In the genomic region with DNA sequence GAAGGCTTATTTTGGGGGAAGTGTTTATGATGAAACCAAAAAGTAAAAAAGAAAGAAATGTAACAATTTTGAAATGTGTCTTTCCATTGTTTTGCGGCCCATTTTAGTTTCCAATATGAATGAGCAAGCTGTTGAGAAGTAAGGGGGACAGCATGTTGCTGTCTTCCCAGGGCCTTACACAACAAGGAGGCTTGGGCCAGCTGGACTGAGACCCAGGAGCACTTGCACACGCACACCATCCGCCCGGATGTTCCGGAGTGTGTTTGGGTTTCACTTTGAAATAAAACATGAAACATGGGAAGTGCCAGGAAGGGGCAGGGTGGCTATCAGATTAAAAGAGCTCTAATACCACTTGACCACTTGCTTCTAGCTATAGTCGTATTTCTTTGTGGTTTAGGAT, we compare ENCODE assay signal across 19 cellular contexts.
DNase-seq lines count a peak whose midpoint lies in the region; ATAC-seq, FAIRE-seq and TF ChIP-seq lines count a peak whose summit lies in the region.
"Had no signal": no experiment of that assay in that cellular context is flagged by ENCODE, and none has a peak within 500 bp of the region (broad histone marks: within the 10 kb centered on the region; RNA-seq: fewer than 3 reads in every experiment).

No MANE protein-coding gene starts in this region.

- H3K9me3 Mint-ChIP-seq in activated CD4-positive, alpha-beta memory T cell treated with anti-CD3 and anti-CD28 coated beads, Interleukin-2, amount 10 ng/mL, durations not matched to agents 7 days and 5 days: no peaks in the 10 kb centered on the region
- H3K9me3 Mint-ChIP-seq: stimulated activated naive CD8-positive, alpha-beta T cell treated with anti-CD3 and anti-CD28 coated beads, Interleukin-15, amount 100 ng/mL, for 72 hours had no signal

- H3K4me3 Mint-ChIP-seq in activated CD4-positive, alpha-beta memory T cell treated with anti-CD3 and anti-CD28 coated beads, Interleukin-2, amount 10 ng/mL, durations not matched to agents 7 days and 5 days: no peak overlapping the region
- H3K4me3 Mint-ChIP-seq: CD14-positive monocyte; stimulated activated naive CD8-positive, alpha-beta T cell treated with anti-CD3 and anti-CD28 coated beads, Interleukin-15, amount 100 ng/mL, for 72 hours had no signal

- intact Hi-C loops in ascending aorta (cut with DNase I) (no loop called here), Right ventricle myocardium superior (cut with DNase I) (no loop called here), pancreas (cut with DNase I) (no loop called here)

- no peak for FAIRE-seq in pancreas (lab: Jason Lieb, UNC)
- FAIRE-seq: bronchial epithelial cell, islet of Langerhans had no signal

- POLR2A ChIA-PET in activated CD4-positive, alpha-beta memory T cell treated with anti-CD3 and anti-CD28 coated beads, Interleukin-2, amount 10 ng/mL, durations not matched to agents 7 days and 5 days (lab: Charles Lee): no interaction called here

- no peaks in the 10 kb centered on the region for H3K27me3 Mint-ChIP-seq in activated CD4-positive, alpha-beta memory T cell treated with anti-CD3 and anti-CD28 coated beads, Interleukin-2, amount 10 ng/mL, durations not matched to agents 7 days and 5 days
- H3K27me3 Mint-ChIP-seq: stimulated activated naive CD8-positive, alpha-beta T cell treated with anti-CD3 and anti-CD28 coated beads, Interleukin-15, amount 100 ng/mL, for 72 hours had no signal

- WGBS in pancreas, 2 donors: 75 to 76% methylated on average over 6 of the region's 6 CpGs
- WGBS in urinary bladder: 41% methylated on average over 6 of the region's 6 CpGs

- no peaks in the 10 kb centered on the region for H3K9me3 ChIP-seq in ascending aorta
- H3K9me3 ChIP-seq in pancreas: no peaks in the 10 kb centered on the region

- CTCF ChIA-PET in activated CD4-positive, alpha-beta memory T cell treated with anti-CD3 and anti-CD28 coated beads, Interleukin-2, amount 10 ng/mL, durations not matched to agents 7 days and 5 days (lab: Charles Lee): no interaction called here

- TF ChIP-seq CTCF in ascending aorta (IDR thresholded peaks at IDR 0.05): no peak
- no peak for TF ChIP-seq CTCF in pancreas (IDR thresholded peaks at IDR 0.05)

- ATAC-seq in Right ventricle myocardium superior (ENCODE audit: poor library complexity) (peak; percentile 91), pancreas (peak in 3 of 4 donors; percentile 22 to 51 (median 42)), GM21423 (IDR thresholded peaks at IDR 0.05; ENCODE audit: unreplicated experiment) (no peak), GM19035 (IDR thresholded peaks at IDR 0.05; ENCODE audit: unreplicated experiment) (no peak), GM19463 (IDR thresholded peaks at IDR 0.05; ENCODE audit: unreplicated experiment) (no peak)
- ATAC-seq: stimulated activated naive CD8-positive, alpha-beta T cell treated with anti-CD3 and anti-CD28 coated beads, Interleukin-15, amount 100 ng/mL, for 72 hours had no signal

- H3K27ac Mint-ChIP-seq in activated CD4-positive, alpha-beta memory T cell treated with anti-CD3 and anti-CD28 coated beads, Interleukin-2, amount 10 ng/mL, durations not matched to agents 7 days and 5 days: no peak overlapping the region
- H3K27ac Mint-ChIP-seq: CD14-positive monocyte; stimulated activated naive CD8-positive, alpha-beta T cell treated with anti-CD3 and anti-CD28 coated beads, Interleukin-15, amount 100 ng/mL, for 72 hours had no signal

- H3K36me3 ChIP-seq in ascending aorta (no peaks in the 10 kb centered on the region), pancreas (no peaks in the 10 kb centered on the region), urinary bladder (ENCODE audit: insufficient read depth) (no peaks in the 10 kb centered on the region)

- H3K36me3 Mint-ChIP-seq in activated CD4-positive, alpha-beta memory T cell treated with anti-CD3 and anti-CD28 coated beads, Interleukin-2, amount 10 ng/mL, durations not matched to agents 7 days and 5 days (ENCODE audit: low read depth): no peaks in the 10 kb centered on the region

- DNase-seq in ascending aorta (ENCODE audit: low spot score in 2 of 2) (peak in 1 of 2 donors; percentile 78), Right ventricle myocardium superior (peak; percentile 82), pancreas (peak in 1 of 6 donors; percentile 16)
- DNase-seq in activated CD4-positive, alpha-beta memory T cell treated with anti-CD3 and anti-CD28 coated beads, Interleukin-2, amount 10 ng/mL, durations not matched to agents 7 days and 5 days: no peak
- DNase-seq: activated CD4-positive, alpha-beta T cell treated with anti-CD3 and anti-CD28 coated beads for 4 hours; activated naive CD4-positive, alpha-beta T cell treated with anti-CD3 and anti-CD28 coated beads, Interleukin-2, amount 50 U/mL, for 16 hours; DMS53; effector CD8-positive, alpha-beta T cell; KG1; NCI-H1105; SIG-M5; stimulated activated naive CD8-positive, alpha-beta T cell treated with anti-CD3 and anti-CD28 coated beads, Interleukin-15, amount 100 ng/mL, for 72 hours had no signal

- no peaks in the 10 kb centered on the region for H3K27me3 ChIP-seq in ascending aorta
- H3K27me3 ChIP-seq in pancreas: peaks cover 0 to 4% (median 0%) of the 10 kb centered on the region in 4 donors

- H3K27ac ChIP-seq in ascending aorta (peak overlapping the region; percentile 50 to 67), pancreas (no peak overlapping the region), urinary bladder (ENCODE audit: low read depth) (peak overlapping the region; percentile 50)

- H3K4me1 Mint-ChIP-seq in activated CD4-positive, alpha-beta memory T cell treated with anti-CD3 and anti-CD28 coated beads, Interleukin-2, amount 10 ng/mL, durations not matched to agents 7 days and 5 days: no peaks in the 10 kb centered on the region
- H3K4me1 Mint-ChIP-seq: stimulated activated naive CD8-positive, alpha-beta T cell treated with anti-CD3 and anti-CD28 coated beads, Interleukin-15, amount 100 ng/mL, for 72 hours had no signal

- H3K4me1 ChIP-seq in ascending aorta (peaks cover 5 to 11% of the 10 kb centered on the region in 2 donors), pancreas (no peaks in the 10 kb centered on the region), urinary bladder (ENCODE audit: insufficient read depth) (no peaks in the 10 kb centered on the region)

- H3K4me3 ChIP-seq in ascending aorta (no peak overlapping the region), pancreas (no peak overlapping the region), urinary bladder (ENCODE audit: low read depth, low read length) (no peak overlapping the region)

Comparison
In these comparisons a context has a peak if more than half of its experiments do, and no peak if none do; other contexts are left out.
1. H3K27ac ChIP-seq: peak in ascending aorta (2 of 2) and urinary bladder (single experiment); none in pancreas (0 of 4).
2. ATAC-seq: peak in Right ventricle myocardium superior (single experiment) and pancreas (3 of 4); none in GM21423 (single experiment), GM19035 (single experiment) and GM19463 (single experiment).